In the genomic region with DNA sequence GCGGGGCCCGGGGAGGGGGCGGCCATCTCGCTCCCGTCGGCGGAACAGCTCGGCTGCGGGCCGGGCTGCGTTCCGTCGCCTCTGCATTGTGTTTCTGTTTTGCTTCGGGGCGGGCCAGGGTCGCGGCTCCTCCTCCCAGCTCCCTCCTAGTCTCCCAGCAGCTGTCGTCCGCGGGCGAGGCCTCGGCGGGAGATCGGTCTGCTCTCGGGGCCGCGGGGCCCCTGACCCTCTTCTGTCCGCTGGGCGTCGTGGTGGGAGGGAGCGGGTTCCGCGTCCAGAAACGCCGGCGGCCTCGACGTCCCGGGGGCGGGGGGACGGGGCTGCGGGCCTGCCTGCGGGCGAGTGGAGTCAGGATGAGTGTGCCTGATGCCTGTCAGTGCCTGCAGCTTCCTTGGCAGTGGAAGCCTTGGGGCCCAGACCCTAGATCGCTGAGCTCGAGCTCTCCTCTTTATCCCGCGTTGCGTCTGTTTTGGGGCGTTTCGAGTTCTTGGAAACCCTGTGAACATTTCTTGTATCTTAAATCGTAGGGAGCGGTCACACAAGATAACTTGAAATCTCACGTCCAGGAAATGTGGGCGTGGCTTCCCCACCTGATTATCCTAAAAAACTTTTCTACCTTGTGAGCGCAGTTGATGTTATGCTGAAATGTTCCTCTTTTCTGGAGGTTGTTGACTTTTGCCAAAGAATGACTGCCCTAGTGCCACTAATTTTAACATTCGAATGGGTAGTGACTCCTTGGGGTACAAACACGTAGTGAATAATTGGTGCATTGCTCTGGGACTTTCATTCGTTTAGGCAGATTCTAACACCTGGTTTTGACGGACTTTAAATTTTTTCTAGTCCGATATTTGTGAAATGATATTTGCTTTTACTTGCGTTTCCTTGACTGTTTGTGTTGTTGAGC, we compare ENCODE assay signal across 8 cellular contexts. TPM values are rescaled to one million over a fixed set of nuclear protein-coding genes. Genes with fewer than 3 reads are reported as not detected.
DNase-seq lines count a peak whose midpoint lies in the region; ATAC-seq and TF ChIP-seq lines count a peak whose summit lies in the region.

No MANE protein-coding gene starts in this region.

- TF ChIP-seq CTCF in fibroblast of mammary gland (conservative IDR thresholded peaks at IDR 0.05; ENCODE audit: control insufficient read depth, insufficient read depth, low read depth, low read length) (no peak), upper lobe of right lung (IDR thresholded peaks at IDR 0.05) (no peak)

- peaks cover 0 to 5% (median 3%) of the 10 kb centered on the region in 7 donors for H3K9me3 Mint-ChIP-seq in naive B cell

- H3K27ac ChIP-seq in BLaER1 (peak overlapping the region; percentile 91), upper lobe of right lung (peak overlapping the region; percentile 98)

- H3K4me1 Mint-ChIP-seq in naive B cell: peaks cover 43 to 71% (median 58%) of the 10 kb centered on the region in 3 donors

- H3K27me3 Mint-ChIP-seq in naive B cell: no peaks in the 10 kb centered on the region

- H3K4me3 Mint-ChIP-seq in naive B cell: peak overlapping the region; percentile 85 to 99 (median 96)

- peak; percentile 44 for ATAC-seq in GM18517 (IDR thresholded peaks at IDR 0.05; ENCODE audit: unreplicated experiment)
- ATAC-seq in HG03064 (IDR thresholded peaks at IDR 0.05; ENCODE audit: low read depth, unreplicated experiment): peak; percentile 24
- peak; percentile 11 to 15 for ATAC-seq in naive B cell (ENCODE audit: low read depth in 2 of 2)
- ATAC-seq in upper lobe of right lung: peak; percentile 62

- peak overlapping the region; percentile 86 for H3K4me3 ChIP-seq in BLaER1
- H3K4me3 ChIP-seq in fibroblast of mammary gland (ENCODE audit: control insufficient read depth, low read depth, low read length): peak overlapping the region; percentile 59
- H3K4me3 ChIP-seq in upper lobe of right lung: peak overlapping the region; percentile 88

- H3K36me3 Mint-ChIP-seq in naive B cell: peaks cover 0 to 6% of the 10 kb centered on the region in 2 donors

- DNase-seq in NCI-H2196 (lab: John Stamatoyannopoulos, UW; ENCODE audit: unreplicated experiment) (peak; percentile 70), fibroblast of mammary gland (ENCODE audit: low read depth) (peak; percentile 73), naive B cell (peak; percentile 35), upper lobe of right lung (peak; percentile 87)
- peak; percentile 40 to 41 for DNase-seq in activated CD4-positive, alpha-beta T cell treated with anti-CD3 and anti-CD28 coated beads, Interleukin-2, amount 50 U/mL, for 4 hours

- intact Hi-C loops in upper lobe of right lung (cut with DNase I): loop anchor here (10.0 kb wide), 1 partner anchor 176 kb away; no protein-coding TSS in a partner anchor

- peaks cover 36% of the 10 kb centered on the region for H3K4me1 ChIP-seq in BLaER1
- H3K4me1 ChIP-seq in upper lobe of right lung: peaks cover 38% of the 10 kb centered on the region

- peak overlapping the region; percentile 72 for H3K4me2 ChIP-seq in BLaER1

- H3K9me3 ChIP-seq in BLaER1 (no peaks in the 10 kb centered on the region), upper lobe of right lung (no peaks in the 10 kb centered on the region)

- H3K9ac ChIP-seq in BLaER1: peak overlapping the region; percentile 92

- H3K27ac Mint-ChIP-seq in naive B cell: peak overlapping the region; percentile 97 to 99 (median 98)

- peaks cover 24% of the 10 kb centered on the region; the same call in 1 of the 2 replicates for H4K20me1 ChIP-seq in BLaER1

- H3K36me3 ChIP-seq in BLaER1: peaks cover 21% of the 10 kb centered on the region
- peaks cover 14% of the 10 kb centered on the region for H3K36me3 ChIP-seq in upper lobe of right lung

- H3K27me3 ChIP-seq in BLaER1 (no peaks in the 10 kb centered on the region), upper lobe of right lung (no peaks in the 10 kb centered on the region)

RNA-seq across cellular contexts. Expression of a gene that starts 0.7 kb away (rescaled TPM):
- 10 to 100 TPM; 20.6 to 59.6 (median 39.8) TPM for polyA plus RNA-seq in naive B cell (ENCODE audit: low read depth in 6 of 6)
- 32.3 TPM for total RNA-seq in upper lobe of right lung

Comparison
In these comparisons a context has a peak if more than half of its experiments do, and no peak if none do; other contexts are left out.
1. Peak in every context shown above with its lines: DNase-seq, ATAC-seq, H3K4me3 ChIP-seq and H3K27ac ChIP-seq.
2. DNase-seq: peak in every context shown above with its lines; median percentile 87 in upper lobe of right lung; 73 in fibroblast of mammary gland; 70 in NCI-H2196; 40 in activated CD4-positive, alpha-beta T cell treated with anti-CD3 and anti-CD28 coated beads, Interleukin-2, amount 50 U/mL, for 4 hours; 35 in naive B cell.